ENCODE assay signal across 8 cellular contexts in genomic region chr9:128202648-128203023, GRCh38. TPM values are rescaled to one million over a fixed set of nuclear protein-coding genes. Genes with fewer than 3 reads are reported as not detected.
DNase-seq lines count a peak whose midpoint lies in the region; ATAC-seq lines count a peak whose summit lies in the region.

No MANE protein-coding gene starts in this region.

- no peaks in the 10 kb centered on the region for H3K9me3 Mint-ChIP-seq in activated T-cell treated with anti-CD3 and anti-CD28 coated beads, Interleukin-2, amount 50 U/mL, for 24 hours
- H3K9me3 Mint-ChIP-seq in T-cell = no peaks in the 10 kb centered on the region

- no peak for DNase-seq in activated T-cell treated with anti-CD3 and anti-CD28 coated beads, Interleukin-2, amount 50 U/mL, for 24 hours
- DNase-seq in activated T-cell treated with anti-CD3 and anti-CD28 coated beads for 4 hours (no peak), T-cell (no peak), MG63 (no peak), head of caudate nucleus (no peak), cerebellum (ENCODE audit: low spot score) (no peak)

- peaks cover 13% of the 10 kb centered on the region for H3K27me3 Mint-ChIP-seq in activated T-cell treated with anti-CD3 and anti-CD28 coated beads, Interleukin-2, amount 50 U/mL, for 24 hours
- H3K27me3 Mint-ChIP-seq in T-cell = peaks cover 4 to 10% of the 10 kb centered on the region in 2 donors

- H3K27ac Mint-ChIP-seq in activated T-cell treated with anti-CD3 and anti-CD28 coated beads, Interleukin-2, amount 50 U/mL, for 24 hours = peak overlapping the region; percentile 87
- peak overlapping the region; percentile 16 to 70 for H3K27ac Mint-ChIP-seq in T-cell

- peaks cover 20% of the 10 kb centered on the region for H3K4me1 Mint-ChIP-seq in activated T-cell treated with anti-CD3 and anti-CD28 coated beads, Interleukin-2, amount 50 U/mL, for 24 hours (ENCODE audit: low read depth)
- peaks cover 6 to 7% (median 7%) of the 10 kb centered on the region in 3 donors for H3K4me1 Mint-ChIP-seq in T-cell

- peaks cover 14% of the 10 kb centered on the region for H3K4me1 ChIP-seq in iPS-18a (ENCODE audit: control insufficient read depth, low read depth, low read length)
- peaks cover 0 to 32% (median 21%) of the 10 kb centered on the region in 5 donors for H3K4me1 ChIP-seq in subcutaneous abdominal adipose tissue (ENCODE audit: control insufficient read depth in 5 of 5, insufficient read depth in 5 of 5, low read length in 5 of 5)

- intact Hi-C loops in head of caudate nucleus (cut with DNase I) = no loop called here

- POLR2A ChIA-PET in T-cell (lab: Charles Lee) = no interaction called here

- H3K9ac ChIP-seq in iPS-18a (ENCODE audit: low read length) (no peak overlapping the region), subcutaneous abdominal adipose tissue (ENCODE audit: low read length in 5 of 5) (peak overlapping the region in 2 of 5 donors; percentile 25 to 46)

- no peak for ATAC-seq in T-cell (replicated peaks in 1 of 4)

- no peaks in the 10 kb centered on the region for H3K36me3 Mint-ChIP-seq in activated T-cell treated with anti-CD3 and anti-CD28 coated beads, Interleukin-2, amount 50 U/mL, for 24 hours (ENCODE audit: low read depth)
- H3K36me3 Mint-ChIP-seq in T-cell = no peaks in the 10 kb centered on the region

- H3K27me3 ChIP-seq in iPS-18a (ENCODE audit: control insufficient read depth, insufficient read depth, low read length) (no peaks in the 10 kb centered on the region), subcutaneous abdominal adipose tissue (ENCODE audit: control insufficient read depth in 5 of 5, insufficient read depth in 4 of 5, low read length in 5 of 5) (peaks cover 18 to 32% (median 22%) of the 10 kb centered on the region in 5 donors), MG63 (peaks cover 6% of the 10 kb centered on the region)

- H3K4me3 Mint-ChIP-seq in activated T-cell treated with anti-CD3 and anti-CD28 coated beads, Interleukin-2, amount 50 U/mL, for 24 hours = peak overlapping the region; percentile 53
- H3K4me3 Mint-ChIP-seq in T-cell = peak overlapping the region; percentile 68 to 80 (median 72)

- H3K4me3 ChIP-seq in iPS-18a (ENCODE audit: low read length) = peak overlapping the region; percentile 85
- peak overlapping the region; percentile 23 to 82 (median 67) for H3K4me3 ChIP-seq in subcutaneous abdominal adipose tissue (ENCODE audit: low read depth in 1 of 5, low read length in 5 of 5)
- no peak overlapping the region for H3K4me3 ChIP-seq in MG63

- H3K27ac ChIP-seq in iPS-18a (ENCODE audit: low read length) (no peak overlapping the region), subcutaneous abdominal adipose tissue (ENCODE audit: low read depth, low read length) (no peak overlapping the region)

- CTCF ChIA-PET in T-cell (lab: Charles Lee) = no interaction called here

- H3K9me3 ChIP-seq in iPS-18a (ENCODE audit: control insufficient read depth, low read depth, low read length) (no peaks in the 10 kb centered on the region), subcutaneous abdominal adipose tissue (ENCODE audit: control insufficient read depth in 5 of 5, low read length in 5 of 5) (no peaks in the 10 kb centered on the region), MG63 (no peaks in the 10 kb centered on the region)

- H3K36me3 ChIP-seq in iPS-18a (ENCODE audit: control insufficient read depth, low read depth, low read length) (no peaks in the 10 kb centered on the region), subcutaneous abdominal adipose tissue (ENCODE audit: control insufficient read depth in 5 of 5, insufficient read depth in 5 of 5, low read length in 5 of 5) (peaks cover 0 to 6% (median 0%) of the 10 kb centered on the region in 5 donors), MG63 (no peaks in the 10 kb centered on the region)

RNA-seq across cellular contexts. Expression of gene DNM1, which starts 0.5 kb away (rescaled TPM):
- 1 to 10 TPM in 4 of 5 donors, under 1 TPM in 1; 0.95 to 3.0 (median 1.8) TPM for total RNA-seq in T-cell
- 0.20 and 0.30 TPM in 2 replicates for total RNA-seq in MG63 (2014; rRNA removed; shearing (Covaris generic); ENCODE audit: low replicate concordance)
- 120 TPM for total RNA-seq in cerebellum

RNA-seq across cellular contexts. Expression of gene CIZ1, which starts 11.3 kb away (rescaled TPM):
- total RNA-seq in T-cell = 100 to 1,000 TPM; 143 to 163 (median 150) TPM
- 5.4 and 12.2 TPM in 2 replicates for total RNA-seq in MG63 (2014; rRNA removed; shearing (Covaris generic); ENCODE audit: low replicate concordance)
- 30.8 TPM for total RNA-seq in cerebellum

RNA-seq across cellular contexts. Expression of gene BBLN, which starts 42.6 kb away (rescaled TPM):
- total RNA-seq in T-cell (10 to 100 TPM; 50.0 to 85.9 (median 81.4) TPM), cerebellum (24.9 TPM)
- 37.3 and 57.0 TPM in 2 replicates for total RNA-seq in MG63 (2014; rRNA removed; shearing (Covaris generic); ENCODE audit: low replicate concordance)

RNA-seq across cellular contexts. Expression of gene LCN2, which starts 53.4 kb away (rescaled TPM):
- total RNA-seq in T-cell (not detected), cerebellum (not detected)
- not detected in 2 replicates for total RNA-seq in MG63 (2014; rRNA removed; shearing (Covaris generic); ENCODE audit: low replicate concordance)

Comparison
In these comparisons a context has a peak if more than half of its experiments do, and no peak if none do; other contexts are left out.
1. RNA of gene DNM1, which starts 0.5 kb away (total RNA-seq): 120 TPM in cerebellum (single experiment); 0.95 to 3.0 TPM in T-cell and 0.20 to 0.30 TPM in MG63; every median in the first group is over 10 times any median in the second.